ENCODE assay signal across 2 cellular contexts in the genomic region with DNA sequence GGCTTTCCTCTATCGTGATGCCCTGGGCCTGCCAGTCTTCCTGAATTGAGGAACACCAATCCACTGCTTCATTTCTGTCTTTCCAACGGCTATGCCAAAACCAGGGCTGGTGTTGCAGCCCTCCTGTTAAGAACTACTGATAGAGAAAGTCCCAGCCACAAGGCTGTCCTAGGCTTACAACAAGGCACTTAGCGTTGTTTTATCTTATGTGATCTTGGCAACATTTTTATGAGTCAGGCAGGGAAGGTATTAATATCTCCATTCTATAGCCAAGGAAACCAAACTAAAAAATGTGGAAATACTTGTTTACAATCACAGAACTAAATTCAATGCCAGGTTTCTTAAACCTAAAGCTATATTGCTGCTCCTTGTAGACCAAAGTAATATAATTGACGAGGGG.
TF ChIP-seq lines count a peak whose summit lies in the region.

No MANE protein-coding gene starts in this region.

TF ChIP-seq in SK-N-SH treated with all-trans-retinoic acid at 6 μM for 48 hours, 23 proteins besides CTCF, POLR2A, EP300 and RAD21 (continued from another document):
- no peak for TF ChIP-seq TSHZ2 (CRISPR knock-in tag; IDR thresholded peaks at IDR 0.05)
- TF ChIP-seq, protein P1, sequence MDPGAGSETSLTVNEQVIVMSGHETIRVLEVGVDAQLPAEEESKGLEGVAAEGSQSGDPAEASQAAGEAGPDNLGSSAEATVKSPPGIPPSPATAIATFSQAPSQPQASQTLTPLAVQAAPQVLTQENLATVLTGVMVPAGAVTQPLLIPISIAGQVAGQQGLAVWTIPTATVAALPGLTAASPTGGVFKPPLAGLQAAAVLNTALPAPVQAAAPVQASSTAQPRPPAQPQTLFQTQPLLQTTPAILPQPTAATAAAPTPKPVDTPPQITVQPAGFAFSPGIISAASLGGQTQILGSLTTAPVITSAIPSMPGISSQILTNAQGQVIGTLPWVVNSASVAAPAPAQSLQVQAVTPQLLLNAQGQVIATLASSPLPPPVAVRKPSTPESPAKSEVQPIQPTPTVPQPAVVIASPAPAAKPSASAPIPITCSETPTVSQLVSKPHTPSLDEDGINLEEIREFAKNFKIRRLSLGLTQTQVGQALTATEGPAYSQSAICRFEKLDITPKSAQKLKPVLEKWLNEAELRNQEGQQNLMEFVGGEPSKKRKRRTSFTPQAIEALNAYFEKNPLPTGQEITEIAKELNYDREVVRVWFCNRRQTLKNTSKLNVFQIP (CRISPR knock-in tag; IDR thresholded peaks at IDR 0.05; ENCODE audit: borderline replicate concordance, low read depth), result no peak
- no peak for TF ChIP-seq TCF4 (CRISPR knock-in tag; IDR thresholded peaks at IDR 0.05; ENCODE audit: borderline replicate concordance)
- no peak for TF ChIP-seq TOX (CRISPR knock-in tag; IDR thresholded peaks at IDR 0.05; ENCODE audit: borderline replicate concordance)
- TF ChIP-seq PATZ1 (CRISPR knock-in tag; IDR thresholded peaks at IDR 0.05; ENCODE audit: borderline replicate concordance), result no peak
- TF ChIP-seq PPARA (CRISPR knock-in tag; IDR thresholded peaks at IDR 0.05; ENCODE audit: borderline replicate concordance), result no peak
- no peak for TF ChIP-seq CREB5 (CRISPR knock-in tag; IDR thresholded peaks at IDR 0.05; ENCODE audit: low read depth)
- TF ChIP-seq ZNF70 (CRISPR knock-in tag; IDR thresholded peaks at IDR 0.05), result no peak
- TF ChIP-seq CSDC2 (CRISPR knock-in tag; IDR thresholded peaks at IDR 0.05), result no peak
- TF ChIP-seq GLIS3 (CRISPR knock-in tag; IDR thresholded peaks at IDR 0.05), result no peak
- TF ChIP-seq ISL1 (CRISPR knock-in tag; IDR thresholded peaks at IDR 0.05), result no peak

TF ChIP-seq in SK-N-SH, 30 proteins besides CTCF, POLR2A, EP300 and RAD21 (continued from another document):
- no peak for TF ChIP-seq REST (IDR thresholded peaks at IDR 0.05; ENCODE audit: low read depth, low read length)
- no peak for TF ChIP-seq TCF12 (IDR thresholded peaks at IDR 0.05)
- no peak for TF ChIP-seq ELF1 (IDR thresholded peaks at IDR 0.05)
- no peak for TF ChIP-seq SMC3 (IDR thresholded peaks at IDR 0.05; ENCODE audit: low read depth, low read length)
- TF ChIP-seq RXRA (IDR thresholded peaks at IDR 0.05; ENCODE audit: borderline replicate concordance, low read depth), result no peak
- TF ChIP-seq FOXM1 (IDR thresholded peaks at IDR 0.05; ENCODE audit: low read depth), result no peak
- TF ChIP-seq EZH2phosphoT487 (IDR thresholded peaks at IDR 0.05; ENCODE audit: borderline replicate concordance, low read depth), result no peak
- no peak for TF ChIP-seq MXI1 (IDR thresholded peaks at IDR 0.05; ENCODE audit: low read depth, low read length)
